In the genomic region with DNA sequence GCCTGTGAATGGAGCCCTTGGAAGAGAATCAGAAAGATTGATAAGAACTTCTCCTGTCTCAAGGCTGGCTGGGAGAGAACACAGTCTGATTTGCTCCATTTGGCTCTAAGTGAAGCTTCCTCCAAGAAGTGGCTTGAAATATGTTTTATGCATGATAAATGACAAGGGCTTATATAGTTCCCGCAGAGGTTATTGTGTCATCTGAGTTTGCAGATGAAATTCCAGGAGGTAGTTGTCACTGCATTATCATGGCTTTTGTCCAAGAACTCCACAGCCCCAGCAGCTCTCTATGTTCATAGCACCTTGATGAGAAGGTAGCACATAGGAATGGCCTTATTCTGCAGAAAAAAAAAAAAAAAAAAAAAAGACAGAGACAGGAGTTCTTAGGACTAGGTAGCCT, we compare ENCODE assay signal across 11 cellular contexts.
DNase-seq lines count a peak whose midpoint lies in the region; ATAC-seq and TF ChIP-seq lines count a peak whose summit lies in the region.
"Had no signal": no experiment of that assay in that cellular context is flagged by ENCODE, and none has a peak within 500 bp of the region (broad histone marks: within the 10 kb centered on the region; RNA-seq: fewer than 3 reads in every experiment).

No MANE protein-coding gene starts in this region.

- TF ChIP-seq RAD21 in HCT116 (IDR thresholded peaks at IDR 0.05; ENCODE audit: low read depth), result no peak

- RAD21 ChIA-PET in HCT116 (lab: Charles Lee; ENCODE audit: low non-redundant PET in 1 of 2, low total read pairs in 2 of 2, uncharacterized antibody in 2 of 2, unreplicated experiment in 2 of 2), result no interaction called here

- ATAC-seq in HCT116 (peak; percentile 79), HG03159 (IDR thresholded peaks at IDR 0.05; ENCODE audit: unreplicated experiment) (no peak), GM21423 (IDR thresholded peaks at IDR 0.05; ENCODE audit: unreplicated experiment) (no peak)

- no peak overlapping the region for H2AFZ ChIP-seq in HCT116 (ENCODE audit: low read depth, low read length, poor library complexity, severe bottlenecking)

- H3K9me2 ChIP-seq in HCT116 (ENCODE audit: insufficient read depth), result no peaks in the 10 kb centered on the region

- no TSS peak for BruUV-seq in HCT116 (replicated peaks; lab: Mats Ljungman, UMichigan)

- no peak for TF ChIP-seq POLR2A in HCT116 (IDR thresholded peaks at IDR 0.05; ENCODE audit: borderline replicate concordance, extremely low read depth, insufficient read depth, insufficient read length)

- no peaks in the 10 kb centered on the region for H3K27me3 ChIP-seq in HCT116 (ENCODE audit: insufficient read depth, low read length)

- H3K4me3 ChIP-seq in HCT116 (replicated peaks in 1 of 2; ENCODE audit: low read depth in 1 of 2, low read length in 2 of 2), result no peak overlapping the region
- H3K4me3 ChIP-seq in fibroblast of pulmonary artery (replicated peaks; ENCODE audit: low read depth, low read length), result no peak overlapping the region
- H3K4me3 ChIP-seq in retinal pigment epithelial cell (ENCODE audit: low read length), result no peak overlapping the region

- peaks cover 24 to 43% of the 10 kb centered on the region in 2 experiments for H3K4me1 ChIP-seq in HCT116 (ENCODE audit: control insufficient read depth in 1 of 2, insufficient read depth in 2 of 2, low read length in 2 of 2)

- H3K4me2 ChIP-seq in HCT116 (ENCODE audit: low read length), result peak overlapping the region; percentile 56

- H3K36me3 ChIP-seq in HCT116 (ENCODE audit: control insufficient read depth in 1 of 2, insufficient read depth in 2 of 2, low read length in 2 of 2), result no peaks in the 10 kb centered on the region

- DNase-seq in HCT116 (ENCODE audit: low read depth, low spot score), result peak; percentile 69
- peak; percentile 83 for DNase-seq in RPMI7951 (ENCODE audit: low read depth)
- DNase-seq in fibroblast of pulmonary artery (ENCODE audit: low read depth), result peak; percentile 72
- DNase-seq in retinal pigment epithelial cell (ENCODE audit: low read depth), result peak; percentile 46
- no peak for DNase-seq in stimulated activated CD4-positive, alpha-beta T cell treated with anti-CD3 and anti-CD28 coated beads, Interleukin-15, amount 100 ng/mL, for 24 hours
- DNase-seq: activated CD8-positive, alpha-beta memory T cell treated with anti-CD3 and anti-CD28 coated beads, Interleukin-2, amount 50 U/mL, for 4 hours; H7; midbrain; T1000 had no signal

- no peak overlapping the region; the same call in 1 of the 2 replicates for H3K27ac ChIP-seq in HCT116 (ENCODE audit: low read depth, low read length)

- H3K79me2 ChIP-seq in HCT116 (ENCODE audit: insufficient read depth, low read length), result no peaks in the 10 kb centered on the region

- no peaks in the 10 kb centered on the region for H3K9me3 ChIP-seq in HCT116 (ENCODE audit: control insufficient read depth in 1 of 2, insufficient read depth in 1 of 2, low read depth in 1 of 2, low read length in 2 of 2)

- TF ChIP-seq CTCF in HCT116 (IDR thresholded peaks at IDR 0.05 in 2 of 3, conservative IDR thresholded peaks at IDR 0.05 in 1 of 3; ENCODE audit: borderline replicate concordance in 1 of 3, insufficient read depth in 1 of 3, low read depth in 2 of 3, low read length in 2 of 3) (no peak), fibroblast of pulmonary artery (IDR thresholded peaks at IDR 0.05; ENCODE audit: low read length, missing control alignments) (no peak), retinal pigment epithelial cell (conservative IDR thresholded peaks at IDR 0.05; ENCODE audit: low read depth, low read length) (no peak)

- H3K9ac ChIP-seq in HCT116 (ENCODE audit: low read length), result no peak overlapping the region

- H4K20me1 ChIP-seq in HCT116 (ENCODE audit: insufficient read depth), result no peaks in the 10 kb centered on the region

- POLR2A ChIA-PET in HCT116 (lab: Charles Lee), result no interaction called here

- intact Hi-C loops in HCT116 (cut with micrococcal nuclease), result no loop called here

- CTCF ChIA-PET in HCT116 (lab: Charles Lee), result no interaction called here

TF ChIP-seq in HCT116, 20 proteins besides CTCF, POLR2A, EP300 and RAD21:
- peak; percentile 52 for TF ChIP-seq FOSL1 (IDR thresholded peaks at IDR 0.05; ENCODE audit: low read depth)
- TF ChIP-seq ELF1 (IDR thresholded peaks at IDR 0.05; ENCODE audit: borderline replicate concordance, low read depth), result no peak
- peak; percentile 72 for TF ChIP-seq CBX3 (IDR thresholded peaks at IDR 0.05; ENCODE audit: low read depth)
- peak; percentile 68 for TF ChIP-seq CEBPB (IDR thresholded peaks at IDR 0.05; ENCODE audit: low read depth)
- TF ChIP-seq TCF7L2 (IDR thresholded peaks at IDR 0.05; ENCODE audit: borderline replicate concordance, extremely low read depth, insufficient read depth, insufficient read length), result no peak
- no peak for TF ChIP-seq ZFX (IDR thresholded peaks at IDR 0.05)
- TF ChIP-seq JUND (IDR thresholded peaks at IDR 0.05), result peak; percentile 66
- peak; percentile 49; the same call in 1 of the 2 replicates for TF ChIP-seq SP1 (IDR thresholded peaks at IDR 0.05; ENCODE audit: low read depth)
- no peak for TF ChIP-seq EZH2phosphoT487 (IDR thresholded peaks at IDR 0.05; ENCODE audit: borderline replicate concordance)
- TF ChIP-seq SRF (IDR thresholded peaks at IDR 0.05; ENCODE audit: low read depth), result 0 out of 2 replicates have a peak, but pooled peaks have one; percentile 15
- TF ChIP-seq, protein P1, sequence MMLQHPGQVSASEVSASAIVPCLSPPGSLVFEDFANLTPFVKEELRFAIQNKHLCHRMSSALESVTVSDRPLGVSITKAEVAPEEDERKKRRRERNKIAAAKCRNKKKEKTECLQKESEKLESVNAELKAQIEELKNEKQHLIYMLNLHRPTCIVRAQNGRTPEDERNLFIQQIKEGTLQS (IDR thresholded peaks at IDR 0.05), result no peak
- peak; percentile 52; the same call in 1 of the 2 replicates for TF ChIP-seq SIN3A (IDR thresholded peaks at IDR 0.05; ENCODE audit: low read depth)
